Comparison of ENCODE assay signal across 1 cellular context in the genomic region with DNA sequence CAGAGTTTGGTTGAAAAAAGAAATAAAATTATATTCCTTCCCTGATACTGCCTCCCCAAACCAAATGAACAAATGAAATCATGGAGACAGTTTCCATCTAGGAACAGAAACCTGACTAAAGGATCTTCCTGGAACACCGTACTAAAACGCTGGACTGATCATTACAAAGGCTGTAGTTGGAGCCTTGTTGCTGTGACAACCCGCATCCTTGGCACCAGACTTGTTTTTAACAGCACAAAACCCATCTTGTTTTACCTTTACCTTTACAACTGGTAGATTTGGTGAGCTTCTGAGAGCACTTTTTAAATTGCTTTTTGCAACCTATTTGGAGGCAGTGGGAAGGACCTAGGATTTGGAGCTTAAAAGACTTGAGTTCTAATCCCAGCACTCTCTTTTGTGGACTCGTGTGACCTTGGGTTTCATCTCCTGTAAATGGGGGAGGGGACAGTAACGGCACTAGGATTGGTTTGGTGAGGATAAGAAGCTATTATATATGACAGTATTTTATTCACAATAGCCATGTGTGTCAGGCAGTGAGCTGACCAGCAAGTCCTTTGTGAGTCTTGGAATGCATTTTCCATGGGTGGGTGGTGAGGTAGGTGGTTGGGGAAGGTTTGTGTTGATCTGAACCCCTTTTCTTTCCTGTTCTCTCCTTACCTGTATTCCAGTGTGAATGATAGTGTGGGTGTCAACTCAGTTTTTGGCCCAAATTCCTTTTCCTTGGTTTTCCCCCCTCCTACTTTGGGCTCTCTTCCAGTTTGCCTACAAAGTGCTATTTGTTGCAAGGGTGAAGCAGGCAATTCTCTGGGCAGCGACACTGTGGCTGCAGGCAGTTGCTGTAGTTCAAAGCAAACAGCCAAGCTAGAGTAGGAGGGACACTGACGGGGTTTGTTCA.
TF ChIP-seq lines count a peak whose summit lies in the region.

No MANE protein-coding gene starts in this region.

TF ChIP-seq in GM23338, 12 proteins besides CTCF, POLR2A, EP300 and RAD21:
- no peak for TF ChIP-seq STAT1 (IDR thresholded peaks at IDR 0.05; ENCODE audit: unreplicated experiment)
- TF ChIP-seq POLR2AphosphoS5 (IDR thresholded peaks at IDR 0.05; ENCODE audit: low read depth): no peak
- TF ChIP-seq, protein P1, sequence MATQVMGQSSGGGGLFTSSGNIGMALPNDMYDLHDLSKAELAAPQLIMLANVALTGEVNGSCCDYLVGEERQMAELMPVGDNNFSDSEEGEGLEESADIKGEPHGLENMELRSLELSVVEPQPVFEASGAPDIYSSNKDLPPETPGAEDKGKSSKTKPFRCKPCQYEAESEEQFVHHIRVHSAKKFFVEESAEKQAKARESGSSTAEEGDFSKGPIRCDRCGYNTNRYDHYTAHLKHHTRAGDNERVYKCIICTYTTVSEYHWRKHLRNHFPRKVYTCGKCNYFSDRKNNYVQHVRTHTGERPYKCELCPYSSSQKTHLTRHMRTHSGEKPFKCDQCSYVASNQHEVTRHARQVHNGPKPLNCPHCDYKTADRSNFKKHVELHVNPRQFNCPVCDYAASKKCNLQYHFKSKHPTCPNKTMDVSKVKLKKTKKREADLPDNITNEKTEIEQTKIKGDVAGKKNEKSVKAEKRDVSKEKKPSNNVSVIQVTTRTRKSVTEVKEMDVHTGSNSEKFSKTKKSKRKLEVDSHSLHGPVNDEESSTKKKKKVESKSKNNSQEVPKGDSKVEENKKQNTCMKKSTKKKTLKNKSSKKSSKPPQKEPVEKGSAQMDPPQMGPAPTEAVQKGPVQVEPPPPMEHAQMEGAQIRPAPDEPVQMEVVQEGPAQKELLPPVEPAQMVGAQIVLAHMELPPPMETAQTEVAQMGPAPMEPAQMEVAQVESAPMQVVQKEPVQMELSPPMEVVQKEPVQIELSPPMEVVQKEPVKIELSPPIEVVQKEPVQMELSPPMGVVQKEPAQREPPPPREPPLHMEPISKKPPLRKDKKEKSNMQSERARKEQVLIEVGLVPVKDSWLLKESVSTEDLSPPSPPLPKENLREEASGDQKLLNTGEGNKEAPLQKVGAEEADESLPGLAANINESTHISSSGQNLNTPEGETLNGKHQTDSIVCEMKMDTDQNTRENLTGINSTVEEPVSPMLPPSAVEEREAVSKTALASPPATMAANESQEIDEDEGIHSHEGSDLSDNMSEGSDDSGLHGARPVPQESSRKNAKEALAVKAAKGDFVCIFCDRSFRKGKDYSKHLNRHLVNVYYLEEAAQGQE (IDR thresholded peaks at IDR 0.05; ENCODE audit: unreplicated experiment): no peak
- no peak for TF ChIP-seq ZNF114 (CRISPR knock-in tag; IDR thresholded peaks at IDR 0.05)
- no peak for TF ChIP-seq CREB1 (CRISPR knock-in tag; IDR thresholded peaks at IDR 0.05; ENCODE audit: low read depth)
- TF ChIP-seq, protein P2, sequence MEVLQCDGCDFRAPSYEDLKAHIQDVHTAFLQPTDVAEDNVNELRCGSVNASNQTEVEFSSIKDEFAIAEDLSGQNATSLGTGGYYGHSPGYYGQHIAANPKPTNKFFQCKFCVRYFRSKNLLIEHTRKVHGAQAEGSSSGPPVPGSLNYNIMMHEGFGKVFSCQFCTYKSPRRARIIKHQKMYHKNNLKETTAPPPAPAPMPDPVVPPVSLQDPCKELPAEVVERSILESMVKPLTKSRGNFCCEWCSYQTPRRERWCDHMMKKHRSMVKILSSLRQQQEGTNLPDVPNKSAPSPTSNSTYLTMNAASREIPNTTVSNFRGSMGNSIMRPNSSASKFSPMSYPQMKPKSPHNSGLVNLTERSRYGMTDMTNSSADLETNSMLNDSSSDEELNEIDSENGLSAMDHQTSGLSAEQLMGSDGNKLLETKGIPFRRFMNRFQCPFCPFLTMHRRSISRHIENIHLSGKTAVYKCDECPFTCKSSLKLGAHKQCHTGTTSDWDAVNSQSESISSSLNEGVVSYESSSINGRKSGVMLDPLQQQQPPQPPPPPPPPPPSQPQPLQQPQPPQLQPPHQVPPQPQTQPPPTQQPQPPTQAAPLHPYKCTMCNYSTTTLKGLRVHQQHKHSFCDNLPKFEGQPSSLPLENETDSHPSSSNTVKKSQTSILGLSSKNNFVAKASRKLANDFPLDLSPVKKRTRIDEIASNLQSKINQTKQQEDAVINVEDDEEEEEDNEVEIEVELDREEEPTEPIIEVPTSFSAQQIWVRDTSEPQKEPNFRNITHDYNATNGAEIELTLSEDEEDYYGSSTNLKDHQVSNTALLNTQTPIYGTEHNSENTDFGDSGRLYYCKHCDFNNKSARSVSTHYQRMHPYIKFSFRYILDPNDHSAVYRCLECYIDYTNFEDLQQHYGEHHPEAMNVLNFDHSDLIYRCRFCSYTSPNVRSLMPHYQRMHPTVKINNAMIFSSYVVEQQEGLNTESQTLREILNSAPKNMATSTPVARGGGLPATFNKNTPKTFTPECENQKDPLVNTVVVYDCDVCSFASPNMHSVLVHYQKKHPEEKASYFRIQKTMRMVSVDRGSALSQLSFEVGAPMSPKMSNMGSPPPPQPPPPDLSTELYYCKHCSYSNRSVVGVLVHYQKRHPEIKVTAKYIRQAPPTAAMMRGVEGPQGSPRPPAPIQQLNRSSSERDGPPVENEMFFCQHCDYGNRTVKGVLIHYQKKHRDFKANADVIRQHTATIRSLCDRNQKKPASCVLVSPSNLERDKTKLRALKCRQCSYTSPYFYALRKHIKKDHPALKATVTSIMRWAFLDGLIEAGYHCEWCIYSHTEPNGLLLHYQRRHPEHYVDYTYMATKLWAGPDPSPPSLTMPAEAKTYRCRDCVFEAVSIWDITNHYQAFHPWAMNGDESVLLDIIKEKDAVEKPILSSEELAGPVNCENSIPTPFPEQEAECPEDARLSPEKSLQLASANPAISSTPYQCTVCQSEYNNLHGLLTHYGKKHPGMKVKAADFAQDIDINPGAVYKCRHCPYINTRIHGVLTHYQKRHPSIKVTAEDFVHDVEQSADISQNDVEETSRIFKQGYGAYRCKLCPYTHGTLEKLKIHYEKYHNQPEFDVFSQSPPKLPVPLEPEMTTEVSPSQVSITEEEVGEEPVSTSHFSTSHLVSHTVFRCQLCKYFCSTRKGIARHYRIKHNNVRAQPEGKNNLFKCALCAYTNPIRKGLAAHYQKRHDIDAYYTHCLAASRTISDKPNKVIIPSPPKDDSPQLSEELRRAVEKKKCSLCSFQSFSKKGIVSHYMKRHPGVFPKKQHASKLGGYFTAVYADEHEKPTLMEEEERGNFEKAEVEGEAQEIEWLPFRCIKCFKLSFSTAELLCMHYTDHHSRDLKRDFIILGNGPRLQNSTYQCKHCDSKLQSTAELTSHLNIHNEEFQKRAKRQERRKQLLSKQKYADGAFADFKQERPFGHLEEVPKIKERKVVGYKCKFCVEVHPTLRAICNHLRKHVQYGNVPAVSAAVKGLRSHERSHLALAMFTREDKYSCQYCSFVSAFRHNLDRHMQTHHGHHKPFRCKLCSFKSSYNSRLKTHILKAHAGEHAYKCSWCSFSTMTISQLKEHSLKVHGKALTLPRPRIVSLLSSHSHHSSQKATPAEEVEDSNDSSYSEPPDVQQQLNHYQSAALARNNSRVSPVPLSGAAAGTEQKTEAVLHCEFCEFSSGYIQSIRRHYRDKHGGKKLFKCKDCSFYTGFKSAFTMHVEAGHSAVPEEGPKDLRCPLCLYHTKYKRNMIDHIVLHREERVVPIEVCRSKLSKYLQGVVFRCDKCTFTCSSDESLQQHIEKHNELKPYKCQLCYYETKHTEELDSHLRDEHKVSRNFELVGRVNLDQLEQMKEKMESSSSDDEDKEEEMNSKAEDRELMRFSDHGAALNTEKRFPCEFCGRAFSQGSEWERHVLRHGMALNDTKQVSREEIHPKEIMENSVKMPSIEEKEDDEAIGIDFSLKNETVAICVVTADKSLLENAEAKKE (CRISPR knock-in tag; IDR thresholded peaks at IDR 0.05): no peak
